15 cellular contexts compared by ENCODE assay signal in the genomic region with DNA sequence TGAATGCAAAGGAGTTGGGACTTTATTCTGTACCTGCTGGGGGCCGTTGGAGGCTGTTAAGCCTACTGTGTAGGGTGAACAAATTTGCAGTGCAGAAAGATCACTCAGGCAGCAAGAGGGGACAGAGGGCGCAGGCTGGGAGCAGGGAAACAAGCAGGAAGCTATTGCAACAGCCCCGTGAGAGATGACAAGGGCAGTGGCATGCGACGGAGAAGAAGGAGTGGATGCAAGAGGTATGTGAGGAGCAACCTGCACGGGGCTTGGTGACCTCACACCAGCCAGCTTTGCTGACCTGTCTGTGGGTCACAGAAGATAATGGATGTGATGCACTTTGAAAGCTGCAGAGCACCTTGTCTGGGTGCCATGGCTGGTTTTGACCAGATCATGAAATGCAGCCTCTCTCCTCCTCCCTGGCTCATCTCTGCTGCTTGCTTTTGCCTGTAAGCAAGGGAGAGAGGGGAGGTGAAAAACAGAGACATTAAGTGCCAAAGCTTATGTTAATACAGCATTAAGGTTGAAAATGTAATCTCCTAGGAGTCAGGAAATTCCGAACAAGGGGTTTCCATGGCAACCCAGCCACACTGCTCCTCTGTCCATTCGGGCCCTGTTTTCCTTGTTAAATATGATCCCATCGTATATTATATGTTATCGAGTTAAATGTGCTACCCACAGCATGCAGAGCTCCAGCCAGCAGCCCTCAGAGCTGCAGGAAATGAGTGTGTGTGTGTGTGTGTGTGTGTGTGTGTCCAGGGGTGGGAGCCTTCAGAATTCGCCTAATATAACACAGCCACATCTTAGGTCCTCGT.
A peak's percentile ranks its signal among the peaks of the same experiment; 100 is the strongest.
DNase-seq lines count a peak whose midpoint lies in the region; ATAC-seq and TF ChIP-seq lines count a peak whose summit lies in the region.
"Had no signal": no experiment of that assay in that cellular context is flagged by ENCODE, and none has a peak within 500 bp of the region (broad histone marks: within the 10 kb centered on the region; RNA-seq: fewer than 3 reads in every experiment).

No MANE protein-coding gene starts in this region.

- peak overlapping the region; percentile 14 for H3K27ac Mint-ChIP-seq in type B pancreatic cell
- H3K27ac Mint-ChIP-seq in activated CD8-positive, alpha-beta T cell treated with anti-CD3 and anti-CD28 coated beads, Interleukin-2, amount 10 ng/mL, durations not matched to agents 7 days and 5 days, result no peak overlapping the region
- H3K27ac Mint-ChIP-seq: activated CD4-positive, alpha-beta T cell treated with anti-CD3 and anti-CD28 coated beads, Interleukin-2, amount 10 ng/mL, durations not matched to agents 24 days and 14 days; activated naive CD4-positive, alpha-beta T cell treated with anti-CD3 and anti-CD28 coated beads, Interleukin-2, amount 10 ng/mL, durations not matched to agents 7 days and 5 days; natural killer cell treated with Interleukin-12 subunit alpha and Interleukin-12 subunit beta and Interleukin-15 and Interleukin-18, amount 100 ng/mL, for 72 hours had no signal

- DNase-seq in SKM-1 treated with dmso at 0.1 percent for 144 hours (lab: John Stamatoyannopoulos, UW; ENCODE audit: unreplicated experiment) (peak; percentile 47), SKM-1 (lab: John Stamatoyannopoulos, UW; ENCODE audit: unreplicated experiment) (no peak), adipocyte (ENCODE audit: low read depth) (peak; percentile 75), hepatocyte (ENCODE audit: low spot score) (peak; percentile 78), type B pancreatic cell (ENCODE audit: extremely low spot score, unreplicated experiment) (no peak), suprapubic skin (ENCODE audit: low spot score in 2 of 2) (no peak)
- DNase-seq in activated CD8-positive, alpha-beta T cell treated with anti-CD3 and anti-CD28 coated beads, Interleukin-2, amount 10 ng/mL, durations not matched to agents 7 days and 5 days, result no peak
- DNase-seq: activated CD4-positive, alpha-beta T cell treated with anti-CD3 and anti-CD28 coated beads, Interleukin-2, amount 10 ng/mL, durations not matched to agents 24 days and 14 days; activated naive CD4-positive, alpha-beta T cell treated with anti-CD3 and anti-CD28 coated beads, Interleukin-2, amount 10 ng/mL, durations not matched to agents 7 days and 5 days; BE2C; NCI-H2171; testis had no signal

- no peak for TF ChIP-seq CTCF in hepatocyte (IDR thresholded peaks at IDR 0.05; ENCODE audit: poor library complexity)
- TF ChIP-seq CTCF in type B pancreatic cell (conservative IDR thresholded peaks at IDR 0.05), result no peak
- no peak for TF ChIP-seq CTCF in suprapubic skin (IDR thresholded peaks at IDR 0.05)

- H3K9me2 ChIP-seq in hepatocyte (replicated peaks; ENCODE audit: insufficient read depth), result no peaks in the 10 kb centered on the region

- H3K36me3 Mint-ChIP-seq in type B pancreatic cell, result no peaks in the 10 kb centered on the region
- no peaks in the 10 kb centered on the region for H3K36me3 Mint-ChIP-seq in activated CD8-positive, alpha-beta T cell treated with anti-CD3 and anti-CD28 coated beads, Interleukin-2, amount 10 ng/mL, durations not matched to agents 7 days and 5 days (ENCODE audit: low read depth)
- H3K36me3 Mint-ChIP-seq: activated naive CD4-positive, alpha-beta T cell treated with anti-CD3 and anti-CD28 coated beads, Interleukin-2, amount 10 ng/mL, durations not matched to agents 7 days and 5 days; natural killer cell treated with Interleukin-12 subunit alpha and Interleukin-12 subunit beta and Interleukin-15 and Interleukin-18, amount 100 ng/mL, for 72 hours had no signal

- no peaks in the 10 kb centered on the region for H3K27me3 Mint-ChIP-seq in type B pancreatic cell
- peaks cover 23% of the 10 kb centered on the region for H3K27me3 Mint-ChIP-seq in activated CD8-positive, alpha-beta T cell treated with anti-CD3 and anti-CD28 coated beads, Interleukin-2, amount 10 ng/mL, durations not matched to agents 7 days and 5 days (ENCODE audit: low read depth)

- no peaks in the 10 kb centered on the region for H4K20me1 ChIP-seq in hepatocyte (ENCODE audit: insufficient read depth, poor library complexity, severe bottlenecking)

- peak overlapping the region; percentile 60 for H3K4me2 ChIP-seq in hepatocyte

- H3K27ac ChIP-seq in hepatocyte (peak overlapping the region; percentile 77), suprapubic skin (no peak overlapping the region)
- H3K27ac ChIP-seq: testis had no signal

- no peaks in the 10 kb centered on the region for H3K79me2 ChIP-seq in hepatocyte

- peaks cover 67% of the 10 kb centered on the region for H3K4me1 Mint-ChIP-seq in type B pancreatic cell (ENCODE audit: unreplicated experiment)
- peaks cover 14% of the 10 kb centered on the region for H3K4me1 Mint-ChIP-seq in activated CD8-positive, alpha-beta T cell treated with anti-CD3 and anti-CD28 coated beads, Interleukin-2, amount 10 ng/mL, durations not matched to agents 7 days and 5 days (ENCODE audit: low read depth)
- H3K4me1 Mint-ChIP-seq: activated naive CD4-positive, alpha-beta T cell treated with anti-CD3 and anti-CD28 coated beads, Interleukin-2, amount 10 ng/mL, durations not matched to agents 7 days and 5 days had no signal

- peaks cover 24% of the 10 kb centered on the region for H3K4me1 ChIP-seq in adipocyte (ENCODE audit: control insufficient read depth, insufficient read depth, low read length)
- H3K4me1 ChIP-seq in hepatocyte (ENCODE audit: insufficient read depth), result peaks cover 32% of the 10 kb centered on the region
- peaks cover 28% of the 10 kb centered on the region for H3K4me1 ChIP-seq in suprapubic skin

- CTCF ChIA-PET in activated CD8-positive, alpha-beta T cell treated with anti-CD3 and anti-CD28 coated beads, Interleukin-2, amount 10 ng/mL, durations not matched to agents 7 days and 5 days (lab: Charles Lee), result interaction anchor here (0.7 to 1.3 kb wide), 2 partner anchors 89 to 441 kb away, joined by 3 read pairs; no protein-coding TSS in a partner anchor

- H2AFZ ChIP-seq in hepatocyte, result no peak overlapping the region

- no peak overlapping the region for H3K9ac ChIP-seq in adipocyte (ENCODE audit: low read length)

- H3K4me3 ChIP-seq in adipocyte (ENCODE audit: low read length), result no peak overlapping the region
- no peak overlapping the region for H3K4me3 ChIP-seq in hepatocyte
- H3K4me3 ChIP-seq in suprapubic skin, result no peak overlapping the region
- H3K4me3 ChIP-seq: testis had no signal

- H3K9me3 Mint-ChIP-seq in type B pancreatic cell, result peaks cover 4% of the 10 kb centered on the region
- H3K9me3 Mint-ChIP-seq in activated CD8-positive, alpha-beta T cell treated with anti-CD3 and anti-CD28 coated beads, Interleukin-2, amount 10 ng/mL, durations not matched to agents 7 days and 5 days (ENCODE audit: insufficient read depth), result no peaks in the 10 kb centered on the region
- H3K9me3 Mint-ChIP-seq: activated CD4-positive, alpha-beta T cell treated with anti-CD3 and anti-CD28 coated beads, Interleukin-2, amount 10 ng/mL, durations not matched to agents 24 days and 14 days; activated naive CD4-positive, alpha-beta T cell treated with anti-CD3 and anti-CD28 coated beads, Interleukin-2, amount 10 ng/mL, durations not matched to agents 7 days and 5 days; natural killer cell treated with Interleukin-12 subunit alpha and Interleukin-12 subunit beta and Interleukin-15 and Interleukin-18, amount 100 ng/mL, for 72 hours had no signal

- TF ChIP-seq POLR2A in suprapubic skin (IDR thresholded peaks at IDR 0.05), result no peak

- POLR2A ChIA-PET in activated CD8-positive, alpha-beta T cell treated with anti-CD3 and anti-CD28 coated beads, Interleukin-2, amount 10 ng/mL, durations not matched to agents 7 days and 5 days (lab: Charles Lee), result no interaction called here

- H3K9me3 ChIP-seq in adipocyte (ENCODE audit: control insufficient read depth, low read length), result no peaks in the 10 kb centered on the region
- H3K9me3 ChIP-seq in hepatocyte (ENCODE audit: low read depth), result no peaks in the 10 kb centered on the region
- H3K9me3 ChIP-seq in suprapubic skin, result no peaks in the 10 kb centered on the region
- H3K9me3 ChIP-seq: BE2C, testis had no signal

- 49% methylated on average over 12 of the region's 12 CpGs for WGBS in hepatocyte (ENCODE audit: low lambda C conversion rate, missing lambda C conversion rate)
- WGBS in suprapubic skin, result 67% methylated on average over 12 of the region's 12 CpGs

- no peak for ATAC-seq in HG03439 (IDR thresholded peaks at IDR 0.05; ENCODE audit: unreplicated experiment)
- no peak for ATAC-seq in activated CD8-positive, alpha-beta T cell treated with anti-CD3 and anti-CD28 coated beads, Interleukin-2, amount 10 ng/mL, durations not matched to agents 7 days and 5 days
- ATAC-seq: natural killer cell treated with Interleukin-12 subunit alpha and Interleukin-12 subunit beta and Interleukin-15 and Interleukin-18, amount 100 ng/mL, for 72 hours; Right ventricle myocardium inferior had no signal

- peak overlapping the region; percentile 52 for H3K4me3 Mint-ChIP-seq in type B pancreatic cell
- no peak overlapping the region for H3K4me3 Mint-ChIP-seq in activated CD8-positive, alpha-beta T cell treated with anti-CD3 and anti-CD28 coated beads, Interleukin-2, amount 10 ng/mL, durations not matched to agents 7 days and 5 days
- H3K4me3 Mint-ChIP-seq: activated CD4-positive, alpha-beta T cell treated with anti-CD3 and anti-CD28 coated beads, Interleukin-2, amount 10 ng/mL, durations not matched to agents 24 days and 14 days; activated naive CD4-positive, alpha-beta T cell treated with anti-CD3 and anti-CD28 coated beads, Interleukin-2, amount 10 ng/mL, durations not matched to agents 7 days and 5 days; natural killer cell treated with Interleukin-12 subunit alpha and Interleukin-12 subunit beta and Interleukin-15 and Interleukin-18, amount 100 ng/mL, for 72 hours had no signal

- H3K27me3 ChIP-seq in adipocyte (replicated peaks; ENCODE audit: control insufficient read depth, insufficient read depth, low read length), result no peaks in the 10 kb centered on the region
- H3K27me3 ChIP-seq in hepatocyte, result no peaks in the 10 kb centered on the region
- H3K27me3 ChIP-seq in suprapubic skin, result no peaks in the 10 kb centered on the region
- H3K27me3 ChIP-seq: BE2C, testis had no signal

- no peak for TF ChIP-seq EP300 in suprapubic skin (IDR thresholded peaks at IDR 0.05)

- no peaks in the 10 kb centered on the region for H3K36me3 ChIP-seq in adipocyte (ENCODE audit: control insufficient read depth, insufficient read depth, low read length, severe bottlenecking)
- H3K36me3 ChIP-seq in hepatocyte (replicated peaks; ENCODE audit: insufficient read depth, low read depth), result no peaks in the 10 kb centered on the region
- H3K36me3 ChIP-seq in suprapubic skin, result no peaks in the 10 kb centered on the region
- H3K36me3 ChIP-seq: BE2C had no signal

Comparison
In these comparisons a context has a peak if more than half of its experiments do, and no peak if none do; other contexts are left out.
1. DNase-seq: peak in SKM-1 treated with dmso at 0.1 percent for 144 hours (single experiment), adipocyte (single experiment) and hepatocyte (single experiment); none in SKM-1 (single experiment), type B pancreatic cell (single experiment), suprapubic skin (0 of 2) and activated CD8-positive, alpha-beta T cell treated with anti-CD3 and anti-CD28 coated beads, Interleukin-2, amount 10 ng/mL, durations not matched to agents 7 days and 5 days (single experiment).